In genomic region chr20:34824861-34825529, GRCh38 we compare ENCODE assay signal across 8 cellular contexts. TPM values are rescaled to one million over a fixed set of nuclear protein-coding genes. Genes with fewer than 3 reads are reported as not detected.
A peak's percentile ranks its signal among the peaks of the same experiment; 100 is the strongest.
DNase-seq lines count a peak whose midpoint lies in the region; ATAC-seq and TF ChIP-seq lines count a peak whose summit lies in the region.

No MANE protein-coding gene starts in this region.

- H3K9me2 ChIP-seq in HCT116 (ENCODE audit: insufficient read depth) = no peaks in the 10 kb centered on the region

- H3K79me2 ChIP-seq in HCT116 (ENCODE audit: insufficient read depth, low read length) (peaks cover 50% of the 10 kb centered on the region), mammary epithelial cell (ENCODE audit: insufficient read depth, low read length) (peaks cover 54% of the 10 kb centered on the region)

- dilution Hi-C loops in mammary epithelial cell (cut with HindIII; ENCODE audit: low sequenced_read_pairs) = no loop called here

- H2AFZ ChIP-seq in HCT116 (ENCODE audit: low read depth, low read length, poor library complexity, severe bottlenecking) (no peak overlapping the region), mammary epithelial cell (ENCODE audit: low read depth, low read length) (peak overlapping the region; percentile 89)

- H3K27ac ChIP-seq in HCT116 (ENCODE audit: low read depth, low read length) (peak overlapping the region; percentile 84), mammary epithelial cell (ENCODE audit: insufficient read depth, low read depth, low read length) (peak overlapping the region; percentile 76)

- RAD21 ChIA-PET in HCT116 (lab: Charles Lee; ENCODE audit: low non-redundant PET in 1 of 2, low total read pairs in 2 of 2, uncharacterized antibody in 2 of 2, unreplicated experiment in 2 of 2) = no interaction called here

- in situ Hi-C loops in mammary epithelial cell (cut with MboI; ENCODE audit: low sequenced_read_pairs in 2 of 2) = loop anchor here in 1 of 2 donors (25.0 kb wide), 1 partner anchor 437 kb away; no protein-coding TSS in a partner anchor

- intact Hi-C loops in HCT116 (cut with micrococcal nuclease) (no loop called here), mammary epithelial cell (cut with micrococcal nuclease) (no loop called here)

- no peak for TF ChIP-seq RAD21 in HCT116 (IDR thresholded peaks at IDR 0.05; ENCODE audit: low read depth)

- H3K36me3 ChIP-seq in HCT116 (ENCODE audit: control insufficient read depth in 1 of 2, insufficient read depth in 2 of 2, low read length in 2 of 2) = no peaks in the 10 kb centered on the region
- H3K36me3 ChIP-seq in mammary epithelial cell (ENCODE audit: insufficient read depth, low read length) = no peaks in the 10 kb centered on the region

- POLR2A ChIA-PET in HCT116 (lab: Charles Lee) = interaction anchor here (0.5 to 1.0 kb wide), 4 partner anchors 65 to 259 kb away, joined by 3 to 4 read pairs (median 3); partner anchors contain the start of genes GSS and MYH7B

- DNase-seq in GM12865 (ENCODE audit: low read depth) = peak; percentile 76
- peak; percentile 2 for DNase-seq in HCT116 (ENCODE audit: low read depth, low spot score)
- peak; percentile 52 for DNase-seq in NCI-H1092 (lab: John Stamatoyannopoulos, UW)
- peak; percentile 20 for DNase-seq in mammary epithelial cell
- DNase-seq in inferior parietal cortex (ENCODE audit: extremely low spot score) = peak; percentile 41
- peak; percentile 29 to 50 for DNase-seq in stimulated activated CD4-positive, alpha-beta T cell treated with anti-CD3 and anti-CD28 coated beads, Interleukin-12 subunit alpha, Interleukin-12 subunit beta, amount 100 ng/mL, for 24 hours (ENCODE audit: low read depth in 2 of 2)
- no peak for DNase-seq in DMS153 (lab: John Stamatoyannopoulos, UW)

- H3K9ac ChIP-seq in HCT116 (ENCODE audit: low read length) = peak overlapping the region; percentile 93
- peak overlapping the region; percentile 88 for H3K9ac ChIP-seq in mammary epithelial cell (ENCODE audit: insufficient read depth, low read length)

- H3K4me3 ChIP-seq in GM12865 (ENCODE audit: low read depth, low read length) (peak overlapping the region; percentile 92), HCT116 (replicated peaks in 1 of 2; ENCODE audit: low read depth in 1 of 2, low read length in 2 of 2) (peak overlapping the region; percentile 79 to 98), WI38 (ENCODE audit: low read depth, low read length) (peak overlapping the region; percentile 83), mammary epithelial cell (replicated peaks in 1 of 3; ENCODE audit: insufficient read depth in 1 of 3, low read depth in 2 of 3, low read length in 3 of 3) (peak overlapping the region; percentile 84 to 100 (median 89))

- BruUV-seq in HCT116 (replicated peaks; lab: Mats Ljungman, UMichigan) = no TSS peak
- no TSS peak for BruUV-seq in mammary epithelial cell (replicated peaks; lab: Mats Ljungman, UMichigan)

- no peaks in the 10 kb centered on the region for H3K9me3 ChIP-seq in HCT116 (ENCODE audit: control insufficient read depth in 1 of 2, insufficient read depth in 1 of 2, low read depth in 1 of 2, low read length in 2 of 2)
- no peaks in the 10 kb centered on the region for H3K9me3 ChIP-seq in mammary epithelial cell (replicated peaks; ENCODE audit: insufficient read depth, low read length)

- WGBS in mammary epithelial cell (ENCODE audit: low coverage, missing lambda C conversion rate) = no CpG with 5 or more reads among the region's 67 CpGs

- peak; percentile 78 for ATAC-seq in HCT116

- H3K4me1 ChIP-seq in HCT116 (ENCODE audit: control insufficient read depth in 1 of 2, insufficient read depth in 2 of 2, low read length in 2 of 2) = peaks cover 15% of the 10 kb centered on the region in 2 experiments
- H3K4me1 ChIP-seq in mammary epithelial cell (ENCODE audit: insufficient read depth, low read length) = peaks cover 24% of the 10 kb centered on the region

- TF ChIP-seq CTCF in GM12865 (IDR thresholded peaks at IDR 0.05; ENCODE audit: insufficient read depth, low read depth, low read length, missing control alignments) = no peak
- TF ChIP-seq CTCF in HCT116 (IDR thresholded peaks at IDR 0.05 in 2 of 3, conservative IDR thresholded peaks at IDR 0.05 in 1 of 3; ENCODE audit: borderline replicate concordance in 1 of 3, insufficient read depth in 1 of 3, low read depth in 2 of 3, low read length in 2 of 3) = no peak
- TF ChIP-seq CTCF in WI38 (IDR thresholded peaks at IDR 0.05; ENCODE audit: low read depth, low read length) = no peak
- TF ChIP-seq CTCF in mammary epithelial cell (conservative IDR thresholded peaks at IDR 0.05 in 1 of 2, IDR thresholded peaks at IDR 0.05 in 1 of 2; ENCODE audit: extremely low read depth in 1 of 2, insufficient read depth in 1 of 2, low read depth in 1 of 2, low read length in 2 of 2) = no peak

- no peak for TF ChIP-seq POLR2A in HCT116 (IDR thresholded peaks at IDR 0.05; ENCODE audit: borderline replicate concordance, extremely low read depth, insufficient read depth, insufficient read length)

- H3K4me2 ChIP-seq in HCT116 (ENCODE audit: low read length) (peak overlapping the region; percentile 82), mammary epithelial cell (ENCODE audit: insufficient read depth, low read depth, low read length) (peak overlapping the region; percentile 93)

- H4K20me1 ChIP-seq in HCT116 (ENCODE audit: insufficient read depth) (peaks cover 4% of the 10 kb centered on the region; the same call in 1 of the 2 replicates), mammary epithelial cell (ENCODE audit: insufficient read depth, low read length) (no peaks in the 10 kb centered on the region)

- CTCF ChIA-PET in HCT116 (lab: Charles Lee) (interaction anchor here (1.1 kb wide), 2 partner anchors 8 to 10 kb away, joined by 3 to 4 read pairs; no protein-coding TSS in a partner anchor), mammary epithelial cell (lab: Charles Lee; ENCODE audit: low non-redundant PET) (interaction anchor here (0.6 kb wide), 1 partner anchor 52 kb away, joined by 3 read pairs; no protein-coding TSS in a partner anchor)

- H3K27me3 ChIP-seq in HCT116 (ENCODE audit: insufficient read depth, low read length) = no peaks in the 10 kb centered on the region
- H3K27me3 ChIP-seq in mammary epithelial cell (ENCODE audit: insufficient read depth, low read length) = no peaks in the 10 kb centered on the region

TF ChIP-seq in HCT116, 20 proteins besides CTCF, POLR2A, EP300 and RAD21:
- TF ChIP-seq ZFX (IDR thresholded peaks at IDR 0.05) = peak; percentile 97
- TF ChIP-seq YY1 (IDR thresholded peaks at IDR 0.05; ENCODE audit: extremely low read depth, insufficient replicate concordance, low read depth, low read length) = peak; percentile 89
- no peak for TF ChIP-seq SRF (IDR thresholded peaks at IDR 0.05; ENCODE audit: low read depth)
TF ChIP-seq in HCT116: peak in this region for 2.

RNA-seq across cellular contexts. Expression of gene NCOA6, which starts 0.5 kb away (rescaled TPM):
- total RNA-seq in HCT116 (2021; ENCODE audit: unreplicated experiment) (24.8 TPM), mammary epithelial cell (10 to 100 TPM; 12.7 to 24.5 TPM)
- 17.6 and 20.9 TPM in 2 replicates for polyA plus RNA-seq in HCT116 (2012)
- 12.0 TPM for polyA plus RNA-seq in mammary epithelial cell
- polyA minus RNA-seq in mammary epithelial cell = 19.7 TPM

RNA-seq across cellular contexts. Expression of gene GGT7, which starts 47.7 kb away (rescaled TPM):
- 9.4 TPM for total RNA-seq in HCT116 (2021; ENCODE audit: unreplicated experiment)
- 7.8 and 8.7 TPM in 2 replicates for polyA plus RNA-seq in HCT116 (2012)
- 10 to 100 TPM; 13.8 to 19.1 TPM for total RNA-seq in mammary epithelial cell
- 4.5 TPM for polyA plus RNA-seq in mammary epithelial cell
- 6.6 TPM for polyA minus RNA-seq in mammary epithelial cell

RNA-seq across cellular contexts. Expression of gene ACSS2, which starts 51.4 kb away (rescaled TPM):
- total RNA-seq in HCT116 (2021; ENCODE audit: unreplicated experiment) (71.7 TPM), mammary epithelial cell (100 to 1,000 TPM in 1 of 2 donors, 10 to 100 TPM in 1; 79.5 to 103 TPM)
- polyA plus RNA-seq in HCT116 (2012) = 68.9 and 78.2 TPM in 2 replicates
- 104 TPM for polyA plus RNA-seq in mammary epithelial cell
- polyA minus RNA-seq in mammary epithelial cell = 396 TPM
